12 cellular contexts compared by ENCODE assay signal in genomic region chr19:5801796-5802616, GRCh38. TPM values are rescaled to one million over a fixed set of nuclear protein-coding genes. Genes with fewer than 3 reads are reported as not detected.
DNase-seq lines count a peak whose midpoint lies in the region; ATAC-seq and TF ChIP-seq lines count a peak whose summit lies in the region.
"Had no signal": no experiment of that assay in that cellular context is flagged by ENCODE, and none has a peak within 500 bp of the region (broad histone marks: within the 10 kb centered on the region; RNA-seq: fewer than 3 reads in every experiment).

No MANE protein-coding gene starts in this region.

- intact Hi-C loops in right cardiac atrium (cut with DNase I): loop anchor here in 3 of 4 donors (5.0 to 10.0 kb wide), 4 partner anchors 90 to 220 kb away; no protein-coding TSS in a partner anchor
- intact Hi-C loops in PC-3 (cut with micrococcal nuclease): loop anchor here (5.0 kb wide), 1 partner anchor 220 kb away; no protein-coding TSS in a partner anchor
- intact Hi-C loops in head of caudate nucleus (cut with DNase I): no loop called here
- intact Hi-C loops in CD8-positive, alpha-beta T cell (cut with DNase I, micrococcal nuclease): loop anchor here in 1 of 2 experiments (5.0 kb wide), 1 partner anchor 175 kb away; the partner anchor contains the start of gene RANBP3

- no peaks in the 10 kb centered on the region for H3K9me3 Mint-ChIP-seq in CD8-positive, alpha-beta T cell
- H3K9me3 Mint-ChIP-seq: activated T-cell treated with anti-CD3 and anti-CD28 coated beads, Interleukin-2, amount 50 U/mL, for 72 hours had no signal

- H3K27ac Mint-ChIP-seq in CD8-positive, alpha-beta T cell: no peak overlapping the region
- H3K27ac Mint-ChIP-seq: activated T-cell treated with anti-CD3 and anti-CD28 coated beads, Interleukin-2, amount 50 U/mL, for 72 hours had no signal

- H3K36me3 ChIP-seq in right atrium auricular region (no peaks in the 10 kb centered on the region), PC-3 (ENCODE audit: low read depth, low read length) (no peaks in the 10 kb centered on the region)
- H3K36me3 ChIP-seq in CD8-positive, alpha-beta T cell (ENCODE audit: insufficient read depth, low read length): no peaks in the 10 kb centered on the region
- H3K36me3 ChIP-seq: MG63 had no signal

- no peaks in the 10 kb centered on the region for H3F3A ChIP-seq in PC-3 (ENCODE audit: low read length, unreplicated experiment)

- H3K4me3 Mint-ChIP-seq in CD8-positive, alpha-beta T cell: no peak overlapping the region

- peaks cover 23% of the 10 kb centered on the region for H3K4me1 Mint-ChIP-seq in CD8-positive, alpha-beta T cell (ENCODE audit: low read depth)

- CTCF ChIA-PET in PC-3 (lab: Charles Lee): interaction anchor here (0.6 kb wide), 1 partner anchor 1812 kb away, joined by 7 read pairs; no protein-coding TSS in a partner anchor
- CTCF ChIA-PET in CD8-positive, alpha-beta T cell (lab: Charles Lee): interaction anchor here (1.6 to 2.4 kb wide), 2 partner anchors 11 to 166 kb away, joined by 4 to 13 read pairs; partner anchors contain the start of gene DUS3L

- H3K27me3 Mint-ChIP-seq in CD8-positive, alpha-beta T cell (ENCODE audit: low read depth): peaks cover 21% of the 10 kb centered on the region

- H3K4me3 ChIP-seq in right cardiac atrium (ENCODE audit: low read length) (no peak overlapping the region), right atrium auricular region (no peak overlapping the region), PC-3 (ENCODE audit: low read length) (no peak overlapping the region), fibroblast of pulmonary artery (replicated peaks; ENCODE audit: low read depth, low read length) (no peak overlapping the region)
- no peak overlapping the region for H3K4me3 ChIP-seq in CD8-positive, alpha-beta T cell (ENCODE audit: low read depth, low read length)
- H3K4me3 ChIP-seq: MG63 had no signal

- no peaks in the 10 kb centered on the region for H3K9me3 ChIP-seq in right cardiac atrium (ENCODE audit: control insufficient read depth, low read length)
- H3K9me3 ChIP-seq in right atrium auricular region: no peaks in the 10 kb centered on the region
- H3K9me3 ChIP-seq in PC-3 (ENCODE audit: low read length): no peaks in the 10 kb centered on the region
- no peaks in the 10 kb centered on the region for H3K9me3 ChIP-seq in CD8-positive, alpha-beta T cell (ENCODE audit: low read length)
- H3K9me3 ChIP-seq: MG63 had no signal

- H3K4me2 ChIP-seq in PC-3 (ENCODE audit: low read length): peak overlapping the region; percentile 15; the same call in 1 of the 2 replicates

- TF ChIP-seq CTCF in right atrium auricular region (IDR thresholded peaks at IDR 0.05): no peak
- TF ChIP-seq CTCF in PC-3 (conservative IDR thresholded peaks at IDR 0.05; ENCODE audit: low read depth, low read length): no peak
- TF ChIP-seq CTCF in fibroblast of pulmonary artery (IDR thresholded peaks at IDR 0.05; ENCODE audit: low read length, missing control alignments): no peak
- no peak for TF ChIP-seq CTCF in CD8-positive, alpha-beta T cell (IDR thresholded peaks at IDR 0.05)

- ATAC-seq in right cardiac atrium: no peak
- ATAC-seq in PC-3: no peak
- ATAC-seq in CD8-positive, alpha-beta T cell: no peak
- ATAC-seq: activated T-cell treated with anti-CD3 and anti-CD28 coated beads, Interleukin-2, amount 50 U/mL, for 72 hours had no signal

- H3K27ac ChIP-seq in right cardiac atrium (ENCODE audit: low read length) (no peak overlapping the region), right atrium auricular region (no peak overlapping the region), PC-3 (ENCODE audit: low read length) (no peak overlapping the region)
- no peak overlapping the region for H3K27ac ChIP-seq in CD8-positive, alpha-beta T cell (ENCODE audit: low read depth, low read length)

- H4K20me1 ChIP-seq in PC-3 (ENCODE audit: low read length): no peaks in the 10 kb centered on the region

- H3K4me1 ChIP-seq in right cardiac atrium (ENCODE audit: control insufficient read depth, insufficient read depth, low read length) (no peaks in the 10 kb centered on the region), right atrium auricular region (peaks cover 0 to 39% of the 10 kb centered on the region in 2 donors), PC-3 (ENCODE audit: insufficient read depth, low read length) (peaks cover 12% of the 10 kb centered on the region)
- H3K4me1 ChIP-seq in CD8-positive, alpha-beta T cell (ENCODE audit: insufficient read depth, low read length): peaks cover 34% of the 10 kb centered on the region

- H3K9ac ChIP-seq in PC-3 (ENCODE audit: low read length): no peak overlapping the region

- no TSS peak for BruUV-seq in PC-3 (replicated peaks; lab: Mats Ljungman, UMichigan)

- H3K36me3 Mint-ChIP-seq in CD8-positive, alpha-beta T cell: no peaks in the 10 kb centered on the region

- POLR2A ChIA-PET in PC-3 (lab: Charles Lee; ENCODE audit: unreplicated experiment): no interaction called here
- POLR2A ChIA-PET in CD8-positive, alpha-beta T cell (lab: Charles Lee): no interaction called here

- H3K79me2 ChIP-seq in PC-3 (ENCODE audit: low read length): no peaks in the 10 kb centered on the region

- H3K9me2 ChIP-seq in PC-3 (replicated peaks; ENCODE audit: low read length): no peaks in the 10 kb centered on the region

- WGBS in right cardiac atrium: 12% methylated on average over 33 of the region's 33 CpGs

- DNase-seq in right cardiac atrium (peak in 2 of 3 donors; percentile 47 to 62), right atrium auricular region (ENCODE audit: low spot score) (no peak), PC-3 (no peak), fibroblast of pulmonary artery (ENCODE audit: low read depth) (peak; percentile 20), dedifferentiated amniotic fluid mesenchymal stem cell (ENCODE audit: extremely low spot score) (no peak), head of caudate nucleus (no peak), NCI-H345 (lab: John Stamatoyannopoulos, UW) (no peak)
- no peak for DNase-seq in CD8-positive, alpha-beta T cell
- DNase-seq: activated T-cell treated with anti-CD3 and anti-CD28 coated beads, Interleukin-2, amount 50 U/mL, for 72 hours; DND-41; mammary epithelial cell; MG63 had no signal

- H3K27me3 ChIP-seq in right cardiac atrium (ENCODE audit: control insufficient read depth, insufficient read depth) (no peaks in the 10 kb centered on the region), right atrium auricular region (peaks cover 0 to 7% of the 10 kb centered on the region in 2 donors), PC-3 (ENCODE audit: low read length) (no peaks in the 10 kb centered on the region)
- no peaks in the 10 kb centered on the region for H3K27me3 ChIP-seq in CD8-positive, alpha-beta T cell (ENCODE audit: insufficient read depth, low read length)

- H2AFZ ChIP-seq in PC-3 (ENCODE audit: low read length): peak overlapping the region; percentile 37; the same call in 1 of the 2 replicates

RNA-seq across cellular contexts. Expression of gene NRTN, which starts 2.9 kb away (rescaled TPM):
- 10 to 100 TPM; 31.6 to 57.1 (median 52.5) TPM for total RNA-seq in right cardiac atrium
- polyA plus RNA-seq in right cardiac atrium: 31.7 TPM
- total RNA-seq in right atrium auricular region: 10 to 100 TPM; 20.9 to 33.7 TPM
- total RNA-seq in PC-3 (2014; rRNA removed): 3.9 and 8.8 TPM in 2 replicates
- total RNA-seq in CD8-positive, alpha-beta T cell: under 1 TPM in 1 of 2 experiments, not detected in 1; 0.38 TPM
- polyA plus RNA-seq: mammary epithelial cell had no signal

RNA-seq across cellular contexts. Expression of gene DUS3L, which starts 11.0 kb away (rescaled TPM):
- total RNA-seq in right cardiac atrium (10 to 100 TPM; 16.0 to 27.3 (median 19.7) TPM), right atrium auricular region (10 to 100 TPM; 12.1 to 24.8 TPM), PC-3 (2014; rRNA removed) (118 and 148 TPM in 2 replicates)
- 15.5 TPM for polyA plus RNA-seq in right cardiac atrium
- total RNA-seq in CD8-positive, alpha-beta T cell: 100 to 1,000 TPM; 174 to 192 TPM

RNA-seq across cellular contexts. Expression of gene PRR22, which starts 17.5 kb away (rescaled TPM):
- total RNA-seq in right cardiac atrium (1 to 10 TPM in 2 of 4 donors, under 1 TPM in 2; 0.74 to 1.7 (median 1.2) TPM), right atrium auricular region (under 1 TPM; 0.67 to 0.83 TPM), PC-3 (2014; rRNA removed) (3.5 and 5.6 TPM in 2 replicates)
- 0.84 TPM for polyA plus RNA-seq in right cardiac atrium
- total RNA-seq in CD8-positive, alpha-beta T cell: 1 to 10 TPM; 2.9 to 3.0 TPM

RNA-seq across cellular contexts. Expression of gene FUT6, which starts 37.5 kb away (rescaled TPM):
- total RNA-seq in right cardiac atrium: not detected
- not detected for polyA plus RNA-seq in right cardiac atrium
- total RNA-seq in right atrium auricular region: not detected
- total RNA-seq in PC-3 (2014; rRNA removed): 0.69 TPM in 1 of 2 replicates, not detected in the other
- not detected for total RNA-seq in CD8-positive, alpha-beta T cell
- polyA plus RNA-seq: mammary epithelial cell had no signal

RNA-seq across cellular contexts. Expression of gene FUT3, which starts 49.2 kb away (rescaled TPM):
- total RNA-seq in right cardiac atrium (not detected), right atrium auricular region (not detected), PC-3 (2014; rRNA removed) (7.7 and 7.8 TPM in 2 replicates)
- not detected for polyA plus RNA-seq in right cardiac atrium
- under 1 TPM; 0.49 to 0.67 TPM for total RNA-seq in CD8-positive, alpha-beta T cell

Comparison
In these comparisons a context has a peak if more than half of its experiments do, and no peak if none do; other contexts are left out.
1. DNase-seq: peak in right cardiac atrium (2 of 3) and fibroblast of pulmonary artery (single experiment); none in right atrium auricular region (single experiment), PC-3 (single experiment), dedifferentiated amniotic fluid mesenchymal stem cell (single experiment), head of caudate nucleus (0 of 42), CD8-positive, alpha-beta T cell (0 of 7) and NCI-H345 (single experiment).